In the genomic region with DNA sequence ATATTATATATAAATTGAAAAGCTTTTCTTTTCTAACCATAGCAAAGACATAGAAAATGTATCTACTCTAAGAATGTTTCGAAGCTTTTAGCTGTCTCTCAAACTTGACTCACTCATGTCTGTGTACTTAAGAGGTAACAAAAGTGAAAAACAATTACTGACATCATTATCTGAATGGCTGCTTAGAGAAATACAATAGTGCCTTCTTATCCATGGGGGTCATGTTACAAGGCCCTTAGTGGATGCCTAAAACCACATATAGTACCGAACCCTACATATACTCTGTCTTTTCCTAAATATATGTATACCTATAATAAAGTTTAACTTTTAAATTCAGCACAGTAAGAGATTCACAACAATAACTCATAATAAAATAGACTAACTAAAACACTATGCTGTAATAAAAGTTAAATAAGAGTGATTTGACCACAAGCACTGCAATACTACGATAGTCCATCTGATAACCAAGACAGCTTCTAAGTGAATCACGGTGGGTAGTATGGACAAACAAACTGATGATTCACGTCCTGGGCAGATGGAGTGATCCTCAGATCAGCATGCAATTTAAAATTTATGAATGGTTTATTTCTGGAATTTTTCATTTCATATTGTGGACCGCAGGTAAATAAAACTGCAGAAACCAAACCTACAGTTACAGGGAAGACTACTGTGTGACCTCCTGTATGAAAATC, we compare ENCODE assay signal across 14 cellular contexts.
DNase-seq lines count a peak whose midpoint lies in the region; ATAC-seq, FAIRE-seq and TF ChIP-seq lines count a peak whose summit lies in the region.
"Had no signal": no experiment of that assay in that cellular context is flagged by ENCODE, and none has a peak within 500 bp of the region (broad histone marks: within the 10 kb centered on the region; RNA-seq: fewer than 3 reads in every experiment).

No MANE protein-coding gene starts in this region.

- H2AFZ ChIP-seq in PC-9 (no peak overlapping the region), endothelial cell of umbilical vein (ENCODE audit: low read depth, low read length) (no peak overlapping the region)

- no peaks in the 10 kb centered on the region for H3K36me3 ChIP-seq in breast epithelium
- H3K36me3 ChIP-seq in PC-9 (ENCODE audit: low read depth) = no peaks in the 10 kb centered on the region
- no peaks in the 10 kb centered on the region for H3K36me3 ChIP-seq in endothelial cell of umbilical vein (ENCODE audit: control insufficient read depth in 2 of 2, extremely low read depth in 1 of 2, insufficient read depth in 2 of 2, low read length in 2 of 2)
- H3K36me3 ChIP-seq: BE2C had no signal

- no TSS peak for BruUV-seq in MCF 10A (replicated peaks; lab: Mats Ljungman, UMichigan)
- BruUV-seq in PC-9 (replicated peaks; lab: Mats Ljungman, UMichigan) = no TSS peak
- TSS peak; percentile 62 for BruUV-seq in endothelial cell of umbilical vein (replicated peaks; lab: Mats Ljungman, UMichigan)

- TF ChIP-seq CTCF in MCF 10A (IDR thresholded peaks at IDR 0.05; ENCODE audit: unreplicated experiment) (no peak), breast epithelium (IDR thresholded peaks at IDR 0.05) (no peak), PC-9 (conservative IDR thresholded peaks at IDR 0.05) (no peak), endothelial cell of umbilical vein (IDR thresholded peaks at IDR 0.05; ENCODE audit: extremely low read depth in 1 of 2, insufficient read depth in 1 of 2, low read depth in 1 of 2, low read length in 2 of 2) (no peak)

- CTCF ChIA-PET in MCF 10A (lab: Yijun Ruan, JAX) = interaction anchor here (0.6 to 1.6 kb wide), 3 partner anchors 24 to 831 kb away, joined by 3 to 7 read pairs (median 5); no protein-coding TSS in a partner anchor
- CTCF ChIA-PET in PC-9 (lab: Charles Lee) = no interaction called here
- CTCF ChIA-PET in endothelial cell of umbilical vein (lab: Charles Lee) = no interaction called here

- H3K4me2 ChIP-seq in PC-9 (peak overlapping the region; percentile 32), endothelial cell of umbilical vein (ENCODE audit: insufficient read depth, low read length) (no peak overlapping the region)

- H3K9me3 Mint-ChIP-seq in MCF 10A (ENCODE audit: unreplicated experiment) = no peaks in the 10 kb centered on the region
- H3K9me3 Mint-ChIP-seq: dendritic cell treated with granulocyte-macrophage colony-stimulating factor and Interleukin-4, amounts not matched to agents 40 ng/mL and 50 ng/mL, for 4 days; stimulated activated naive B cell treated with anti-CD40 and anti-IgM and Interleukin-4, amounts not matched to agents 10 μg/mL and 1 μg/mL and 100 μg/mL, for 72 hours had no signal

- H3K9me3 ChIP-seq in breast epithelium (no peaks in the 10 kb centered on the region), PC-9 (ENCODE audit: insufficient read depth, low read depth) (no peaks in the 10 kb centered on the region), endothelial cell of umbilical vein (replicated peaks; ENCODE audit: control insufficient read depth, insufficient read depth, low read length) (no peaks in the 10 kb centered on the region)
- H3K9me3 ChIP-seq: BE2C had no signal

- H3K4me3 Mint-ChIP-seq in MCF 10A (ENCODE audit: unreplicated experiment) = no peak overlapping the region
- H3K4me3 Mint-ChIP-seq: dendritic cell treated with granulocyte-macrophage colony-stimulating factor and Interleukin-4, amounts not matched to agents 40 ng/mL and 50 ng/mL, for 4 days; stimulated activated naive B cell treated with anti-CD40 and anti-IgM and Interleukin-4, amounts not matched to agents 10 μg/mL and 1 μg/mL and 100 μg/mL, for 72 hours had no signal

- H3K27me3 ChIP-seq in breast epithelium = no peaks in the 10 kb centered on the region
- H3K27me3 ChIP-seq in PC-9 (ENCODE audit: insufficient read depth, low read depth) = no peaks in the 10 kb centered on the region
- H3K27me3 ChIP-seq in endothelial cell of umbilical vein (ENCODE audit: control insufficient read depth in 2 of 2, insufficient read depth in 2 of 2, low read length in 2 of 2) = no peaks in the 10 kb centered on the region
- H3K27me3 ChIP-seq: BE2C had no signal

- peaks cover 11% of the 10 kb centered on the region for H3K4me1 Mint-ChIP-seq in MCF 10A (ENCODE audit: insufficient read depth, unreplicated experiment)
- H3K4me1 Mint-ChIP-seq: stimulated activated naive B cell treated with anti-CD40 and anti-IgM and Interleukin-4, amounts not matched to agents 10 μg/mL and 1 μg/mL and 100 μg/mL, for 72 hours had no signal

- no peaks in the 10 kb centered on the region for H3K9me1 ChIP-seq in endothelial cell of umbilical vein (replicated peaks; ENCODE audit: control insufficient read depth, extremely low read depth, insufficient read depth, low read length)

- ATAC-seq in Right ventricle myocardium superior (ENCODE audit: poor library complexity) (no peak), HG02852 (IDR thresholded peaks at IDR 0.05; ENCODE audit: unreplicated experiment) (no peak), GM18868 (IDR thresholded peaks at IDR 0.05; ENCODE audit: unreplicated experiment) (no peak)
- ATAC-seq: stimulated activated naive B cell treated with anti-CD40 and anti-IgM and Interleukin-4, amounts not matched to agents 10 μg/mL and 1 μg/mL and 100 μg/mL, for 72 hours had no signal

- dilution Hi-C loops in endothelial cell of umbilical vein (cut with MboI; ENCODE audit: extremely low pct_ligation_motif_present, low sequenced_read_pairs) = no loop called here

- peak; percentile 58 for FAIRE-seq in endothelial cell of umbilical vein (lab: Jason Lieb, UNC)

- no peak overlapping the region for H3K27ac Mint-ChIP-seq in MCF 10A (ENCODE audit: low read depth, unreplicated experiment)
- H3K27ac Mint-ChIP-seq: dendritic cell treated with granulocyte-macrophage colony-stimulating factor and Interleukin-4, amounts not matched to agents 40 ng/mL and 50 ng/mL, for 4 days; stimulated activated naive B cell treated with anti-CD40 and anti-IgM and Interleukin-4, amounts not matched to agents 10 μg/mL and 1 μg/mL and 100 μg/mL, for 72 hours had no signal

- H3K4me1 ChIP-seq in breast epithelium (no peaks in the 10 kb centered on the region), PC-9 (replicated peaks; ENCODE audit: insufficient read depth) (peaks cover 12% of the 10 kb centered on the region), endothelial cell of umbilical vein (ENCODE audit: control insufficient read depth, extremely low read depth, insufficient read depth, low read length) (peaks cover 14% of the 10 kb centered on the region)
- H3K4me1 ChIP-seq: BE2C had no signal

- H3K27ac ChIP-seq in breast epithelium = no peak overlapping the region
- H3K27ac ChIP-seq in PC-9 = peak overlapping the region; percentile 39
- H3K27ac ChIP-seq in endothelial cell of umbilical vein (ENCODE audit: insufficient read depth, low read depth, low read length) = peak overlapping the region; percentile 38

- no peaks in the 10 kb centered on the region for H3K27me3 Mint-ChIP-seq in MCF 10A (ENCODE audit: insufficient read depth, unreplicated experiment)
- H3K27me3 Mint-ChIP-seq: dendritic cell treated with granulocyte-macrophage colony-stimulating factor and Interleukin-4, amounts not matched to agents 40 ng/mL and 50 ng/mL, for 4 days; stimulated activated naive B cell treated with anti-CD40 and anti-IgM and Interleukin-4, amounts not matched to agents 10 μg/mL and 1 μg/mL and 100 μg/mL, for 72 hours had no signal

- POLR2A ChIA-PET in MCF 10A (lab: Yijun Ruan, JAX) (no interaction called here), PC-9 (lab: Charles Lee; ENCODE audit: unreplicated experiment) (no interaction called here), endothelial cell of umbilical vein (lab: Charles Lee) (no interaction called here)

- TF ChIP-seq POLR2A in breast epithelium (IDR thresholded peaks at IDR 0.05) (no peak), endothelial cell of umbilical vein (IDR thresholded peaks at IDR 0.05; ENCODE audit: low read depth, low read length) (no peak)

- H3K4me3 ChIP-seq in breast epithelium (no peak overlapping the region), PC-9 (no peak overlapping the region), endothelial cell of umbilical vein (replicated peaks in 1 of 3; ENCODE audit: insufficient read depth in 1 of 3, low read depth in 1 of 3, low read length in 3 of 3) (no peak overlapping the region)

- H3K9ac ChIP-seq in endothelial cell of umbilical vein (replicated peaks; ENCODE audit: extremely low read depth, insufficient read depth, low read length) = no peak overlapping the region

- H3K79me2 ChIP-seq in PC-9 (ENCODE audit: low read depth) = no peaks in the 10 kb centered on the region
- no peaks in the 10 kb centered on the region for H3K79me2 ChIP-seq in endothelial cell of umbilical vein (ENCODE audit: control insufficient read depth, insufficient read depth, low read length)

- intact Hi-C loops in MCF 10A (cut with micrococcal nuclease) = no loop called here
- intact Hi-C loops in breast epithelium (cut with DNase I; ENCODE audit: low total_unique reads) = no loop called here
- intact Hi-C loops in PC-9 (cut with micrococcal nuclease; ENCODE audit: unreplicated experiment) = no loop called here
- intact Hi-C loops in endothelial cell of umbilical vein (cut with micrococcal nuclease) = loop anchor here (5.0 kb wide), 1 partner anchor 983 kb away; no protein-coding TSS in a partner anchor
- intact Hi-C loops in Right ventricle myocardium superior (cut with DNase I) = no loop called here

- DNase-seq in MCF 10A (ENCODE audit: unreplicated experiment) = peak; percentile 58
- no peak for DNase-seq in breast epithelium (ENCODE audit: low spot score in 2 of 2)
- DNase-seq in PC-9 = peak in 1 of 2 experiments; percentile 67
- DNase-seq in endothelial cell of umbilical vein (ENCODE audit: low read depth, low spot score) = peak; percentile 54
- DNase-seq in Right ventricle myocardium superior = no peak
- DNase-seq in NCI-H446 (lab: John Stamatoyannopoulos, UW) = no peak
- DNase-seq: BE2C; NCI-H82; stimulated activated CD4-positive, alpha-beta T cell treated with anti-CD3 and anti-CD28 coated beads, Interleukin-15, amount 100 ng/mL, for 24 hours; stimulated activated naive B cell treated with anti-CD40 and anti-IgM and Interleukin-4, amounts not matched to agents 10 μg/mL and 1 μg/mL and 100 μg/mL, for 72 hours; T1000 had no signal

- no peaks in the 10 kb centered on the region for H3K9me2 ChIP-seq in PC-9 (ENCODE audit: insufficient read depth)

- no peaks in the 10 kb centered on the region for H3K36me3 Mint-ChIP-seq in MCF 10A (ENCODE audit: insufficient read depth, unreplicated experiment)
- H3K36me3 Mint-ChIP-seq: stimulated activated naive B cell treated with anti-CD40 and anti-IgM and Interleukin-4, amounts not matched to agents 10 μg/mL and 1 μg/mL and 100 μg/mL, for 72 hours had no signal

- H3F3A ChIP-seq in PC-9 (ENCODE audit: insufficient read depth, low read depth) = peaks cover 11% of the 10 kb centered on the region

- H4K20me1 ChIP-seq in PC-9 (ENCODE audit: insufficient read depth) = no peaks in the 10 kb centered on the region
- H4K20me1 ChIP-seq in endothelial cell of umbilical vein (replicated peaks; ENCODE audit: control insufficient read depth, extremely low read depth, insufficient read depth, low read length) = no peaks in the 10 kb centered on the region

TF ChIP-seq in endothelial cell of umbilical vein, 7 proteins besides CTCF, POLR2A, EP300 and RAD21 (continues in another document):
- TF ChIP-seq JUN (IDR thresholded peaks at IDR 0.05; ENCODE audit: borderline replicate concordance, insufficient read depth, insufficient read length, low read depth) (peak; percentile 35), FOS (IDR thresholded peaks at IDR 0.05; ENCODE audit: borderline replicate concordance, insufficient read depth, low read length) (peak; percentile 51)

Comparison
In these comparisons a context has a peak if more than half of its experiments do, and no peak if none do; other contexts are left out.
1. DNase-seq: peak in MCF 10A (single experiment) and endothelial cell of umbilical vein (single experiment); none in breast epithelium (0 of 2), Right ventricle myocardium superior (single experiment) and NCI-H446 (0 of 2).
2. H3K27ac ChIP-seq: peak in PC-9 (single experiment) and endothelial cell of umbilical vein (single experiment); none in breast epithelium (0 of 2).